9 cellular contexts compared by ENCODE assay signal in the genomic region with DNA sequence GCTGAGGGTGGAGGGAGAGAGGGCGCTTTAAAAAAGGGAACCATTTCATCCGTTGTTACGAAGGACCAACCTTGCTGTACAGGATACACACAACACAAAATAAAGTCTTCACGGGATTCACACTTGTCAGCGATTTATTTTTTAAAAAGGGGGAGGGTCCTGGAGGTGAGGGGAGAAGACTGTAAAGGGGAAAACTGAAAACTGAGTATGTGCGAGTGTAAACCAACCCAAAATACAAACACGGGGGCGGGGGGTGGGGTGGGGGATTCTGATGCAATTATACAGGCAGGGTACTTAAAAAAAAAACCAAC. TPM values are rescaled to one million over a fixed set of nuclear protein-coding genes. Genes with fewer than 3 reads are reported as not detected.
A peak's percentile ranks its signal among the peaks of the same experiment; 100 is the strongest.
DNase-seq lines count a peak whose midpoint lies in the region; ATAC-seq and TF ChIP-seq lines count a peak whose summit lies in the region.
"Had no signal": no experiment of that assay in that cellular context is flagged by ENCODE, and none has a peak within 500 bp of the region (broad histone marks: within the 10 kb centered on the region; RNA-seq: fewer than 3 reads in every experiment).

No MANE protein-coding gene starts in this region.

- BruUV-seq in Calu3 (replicated peaks; lab: Mats Ljungman, UMichigan): TSS peak; percentile 96

- peaks cover 15% of the 10 kb centered on the region for H3K4me1 Mint-ChIP-seq in Calu3 (ENCODE audit: low read depth, unreplicated experiment)
- peaks cover 23% of the 10 kb centered on the region for H3K4me1 Mint-ChIP-seq in activated CD8-positive, alpha-beta T cell treated with anti-CD3 and anti-CD28 coated beads for 36 hours (ENCODE audit: low read depth)

- H3K27ac ChIP-seq in hepatocyte: peak overlapping the region; percentile 98

- peaks cover 45% of the 10 kb centered on the region for H3K36me3 Mint-ChIP-seq in Calu3 (ENCODE audit: insufficient read depth, unreplicated experiment)
- peaks cover 27% of the 10 kb centered on the region for H3K36me3 Mint-ChIP-seq in activated CD8-positive, alpha-beta T cell treated with anti-CD3 and anti-CD28 coated beads for 36 hours (ENCODE audit: low read depth)

- DNase-seq in Calu3: no peak
- DNase-seq in activated CD8-positive, alpha-beta T cell treated with anti-CD3 and anti-CD28 coated beads for 36 hours: no peak
- no peak for DNase-seq in hepatocyte (ENCODE audit: low spot score)
- DNase-seq in stimulated activated naive CD8-positive, alpha-beta T cell treated with anti-CD3 and anti-CD28 coated beads, Interleukin-15, Interleukin-2, amounts not matched to agents 100 U/mL and 50 U/mL, for 24 hours: no peak
- no peak for DNase-seq in DMS153 (lab: John Stamatoyannopoulos, UW)
- no peak for DNase-seq in stimulated activated CD4-positive, alpha-beta T cell treated with anti-CD3 and anti-CD28 coated beads, Interleukin-2, amount 100 ng/mL, for 48 hours
- DNase-seq in GOT3 (lab: John Stamatoyannopoulos, UW): no peak

- no peaks in the 10 kb centered on the region for H3K27me3 ChIP-seq in hepatocyte

- H3K9me2 ChIP-seq in hepatocyte (replicated peaks; ENCODE audit: insufficient read depth): no peaks in the 10 kb centered on the region

- peaks cover 16% of the 10 kb centered on the region for H3K4me1 ChIP-seq in hepatocyte (ENCODE audit: insufficient read depth)

- POLR2A ChIA-PET in activated CD8-positive, alpha-beta T cell treated with anti-CD3 and anti-CD28 coated beads for 36 hours (lab: Charles Lee): interaction anchor here (0.5 to 3.7 kb wide), 5 partner anchors 11 to 113 kb away, joined by 3 to 22 read pairs (median 5); a partner anchor contains a TSS

- H3K79me2 ChIP-seq in hepatocyte: peaks cover 20% of the 10 kb centered on the region

- 6% methylated on average over 8 of the region's 8 CpGs for WGBS in hepatocyte (ENCODE audit: low lambda C conversion rate, missing lambda C conversion rate)

- peak overlapping the region; percentile 72 for H3K4me2 ChIP-seq in hepatocyte

- H3K4me3 ChIP-seq in hepatocyte: peak overlapping the region; percentile 1

- intact Hi-C loops in Calu3 (cut with micrococcal nuclease; ENCODE audit: unreplicated experiment): no loop called here
- intact Hi-C loops in activated CD8-positive, alpha-beta T cell treated with anti-CD3 and anti-CD28 coated beads for 36 hours (cut with micrococcal nuclease): no loop called here

- no peaks in the 10 kb centered on the region for H3K36me3 ChIP-seq in hepatocyte (replicated peaks; ENCODE audit: insufficient read depth, low read depth)

- peak overlapping the region; percentile 86 for H3K27ac Mint-ChIP-seq in Calu3 (ENCODE audit: unreplicated experiment)
- peak overlapping the region; percentile 98 for H3K27ac Mint-ChIP-seq in activated CD8-positive, alpha-beta T cell treated with anti-CD3 and anti-CD28 coated beads for 36 hours

- CTCF ChIA-PET in Calu3 (lab: Charles Lee): interaction anchor here (0.6 to 1.1 kb wide), 2 partner anchors 38 to 69 kb away, joined by 4 read pairs; no protein-coding TSS in a partner anchor
- CTCF ChIA-PET in activated CD8-positive, alpha-beta T cell treated with anti-CD3 and anti-CD28 coated beads for 36 hours (lab: Charles Lee): interaction anchor here (0.9 to 3.3 kb wide), 11 partner anchors 10 to 166 kb away, joined by 3 to 37 read pairs (median 6); a partner anchor contains a TSS

- H2AFZ ChIP-seq in hepatocyte: peak overlapping the region; percentile 47

- TF ChIP-seq CTCF in Calu3 (IDR thresholded peaks at IDR 0.05; ENCODE audit: unreplicated experiment) (no peak), hepatocyte (IDR thresholded peaks at IDR 0.05; ENCODE audit: poor library complexity) (no peak)
- no peak for TF ChIP-seq CTCF in activated CD8-positive, alpha-beta T cell treated with anti-CD3 and anti-CD28 coated beads for 36 hours (IDR thresholded peaks at IDR 0.05)

- no peaks in the 10 kb centered on the region for H3K9me3 Mint-ChIP-seq in Calu3 (ENCODE audit: low read depth, unreplicated experiment)
- no peaks in the 10 kb centered on the region for H3K9me3 Mint-ChIP-seq in activated CD8-positive, alpha-beta T cell treated with anti-CD3 and anti-CD28 coated beads for 36 hours

- H3K4me3 Mint-ChIP-seq in Calu3 (ENCODE audit: low read depth, unreplicated experiment): peak overlapping the region; percentile 87
- H3K4me3 Mint-ChIP-seq in activated CD8-positive, alpha-beta T cell treated with anti-CD3 and anti-CD28 coated beads for 36 hours: peak overlapping the region; percentile 95

- H3K9me3 ChIP-seq in hepatocyte (ENCODE audit: low read depth): no peaks in the 10 kb centered on the region

- peak; percentile 16 for ATAC-seq in HG02763 (IDR thresholded peaks at IDR 0.05; ENCODE audit: unreplicated experiment)
- ATAC-seq in activated CD8-positive, alpha-beta T cell treated with anti-CD3 and anti-CD28 coated beads for 36 hours: peak; percentile 14
- ATAC-seq in stimulated activated naive CD8-positive, alpha-beta T cell treated with anti-CD3 and anti-CD28 coated beads, Interleukin-15, Interleukin-2, amounts not matched to agents 100 U/mL and 50 U/mL, for 24 hours: peak; percentile 14

- H3K27me3 Mint-ChIP-seq in Calu3 (ENCODE audit: unreplicated experiment): no peaks in the 10 kb centered on the region
- H3K27me3 Mint-ChIP-seq in activated CD8-positive, alpha-beta T cell treated with anti-CD3 and anti-CD28 coated beads for 36 hours: no peaks in the 10 kb centered on the region

- H4K20me1 ChIP-seq in hepatocyte (ENCODE audit: insufficient read depth, poor library complexity, severe bottlenecking): no peaks in the 10 kb centered on the region

RNA-seq across cellular contexts. Expression of a gene that starts 0.5 kb away (rescaled TPM):
- total RNA-seq in Calu3 (2022): 34.2 and 36.9 TPM in 2 replicates
- total RNA-seq in activated CD8-positive, alpha-beta T cell treated with anti-CD3 and anti-CD28 coated beads for 36 hours: 10 to 100 TPM; 43.3 to 47.3 TPM
- 61.5 and 69.8 TPM in 2 replicates for total RNA-seq in hepatocyte
- polyA plus RNA-seq in hepatocyte: 39.9 and 46.0 TPM in 2 replicates

RNA-seq across cellular contexts. Expression of a gene that starts 19.9 kb away (rescaled TPM):
- total RNA-seq in Calu3 (2022): 0.12 and 0.21 TPM in 2 replicates
- total RNA-seq in activated CD8-positive, alpha-beta T cell treated with anti-CD3 and anti-CD28 coated beads for 36 hours: 1 to 10 TPM in 1 of 2 experiments, under 1 TPM in 1; 0.72 to 1.2 TPM
- total RNA-seq in hepatocyte: 0.10 and 0.20 TPM in 2 replicates
- not detected in 2 replicates for polyA plus RNA-seq in hepatocyte

RNA-seq across cellular contexts. Expression of a gene that starts 41.0 kb away (rescaled TPM):
- total RNA-seq in Calu3 (2022): not detected in 2 replicates
- total RNA-seq in activated CD8-positive, alpha-beta T cell treated with anti-CD3 and anti-CD28 coated beads for 36 hours: not detected
- not detected in 2 replicates for total RNA-seq in hepatocyte
- polyA plus RNA-seq in hepatocyte: not detected in 2 replicates
- total RNA-seq: LHCN-M2 had no signal

RNA-seq across cellular contexts. Expression of a gene that starts 41.5 kb away (rescaled TPM):
- total RNA-seq in Calu3 (2022): 72.9 and 79.7 TPM in 2 replicates
- 10 to 100 TPM; 57.5 to 62.3 TPM for total RNA-seq in activated CD8-positive, alpha-beta T cell treated with anti-CD3 and anti-CD28 coated beads for 36 hours
- total RNA-seq in hepatocyte: 18.2 and 37.3 TPM in 2 replicates
- polyA plus RNA-seq in hepatocyte: 31.2 and 39.8 TPM in 2 replicates

RNA-seq across cellular contexts. Expression of a gene that starts 47.5 kb away (rescaled TPM):
- total RNA-seq in Calu3 (2022) (0.73 TPM in 1 of 2 replicates, not detected in the other), hepatocyte (0.30 TPM in 1 of 2 replicates, not detected in the other)
- total RNA-seq in activated CD8-positive, alpha-beta T cell treated with anti-CD3 and anti-CD28 coated beads for 36 hours: under 1 TPM; 0.72 to 0.92 TPM
- polyA plus RNA-seq in hepatocyte: 0.77 and 1.1 TPM in 2 replicates
